Comparison of ENCODE assay signal across 15 cellular contexts in genomic region chr7:1941464-1942025, GRCh38.
DNase-seq lines count a peak whose midpoint lies in the region; ATAC-seq, FAIRE-seq and TF ChIP-seq lines count a peak whose summit lies in the region.
"Had no signal": no experiment of that assay in that cellular context is flagged by ENCODE, and none has a peak within 500 bp of the region (broad histone marks: within the 10 kb centered on the region; RNA-seq: fewer than 3 reads in every experiment).

No MANE protein-coding gene starts in this region.

- H3K9me3 ChIP-seq in HEK293 (ENCODE audit: control insufficient read depth, insufficient read depth, low read depth, low read length) = no peaks in the 10 kb centered on the region
- H3K9me3 ChIP-seq in H1 (ENCODE audit: insufficient read depth in 2 of 2, low read depth in 1 of 2, low read length in 1 of 2) = peaks cover 4 to 23% of the 10 kb centered on the region in 2 experiments; a peak in 3 of 4 replicates

- H3K36me3 ChIP-seq in HEK293 (ENCODE audit: control insufficient read depth in 2 of 2, insufficient read depth in 1 of 2, low read length in 2 of 2) (no peaks in the 10 kb centered on the region), H1 (ENCODE audit: control insufficient read depth in 2 of 4, insufficient read depth in 4 of 4, low read length in 3 of 4) (peaks cover 0 to 1% (median 0%) of the 10 kb centered on the region in 4 experiments; a peak in 2 of 8 replicates)

- no peak for DNase-seq in activated CD4-positive, alpha-beta T cell treated with anti-CD3 and anti-CD28 coated beads, Interleukin-2, amount 10 ng/mL, durations not matched to agents 7 days and 5 days
- DNase-seq in activated CD4-positive, alpha-beta T cell treated with anti-CD3 and anti-CD28 coated beads, Interleukin-2, amount 50 U/mL, for 4 hours = no peak
- DNase-seq in H1 (ENCODE audit: low read depth in 1 of 2, low spot score in 2 of 2) = no peak
- peak; percentile 72 for DNase-seq in posterior vena cava (ENCODE audit: low spot score)
- DNase-seq in mesothelial cell of epicardium (ENCODE audit: low spot score in 2 of 2, unreplicated experiment in 2 of 2) = no peak
- DNase-seq: ACHN; activated CD4-positive, alpha-beta T cell treated with anti-CD3 and anti-CD28 coated beads for 48 hours; hippocampal formation; NCI-H1436 had no signal

- peaks cover 18% of the 10 kb centered on the region for H3K36me3 Mint-ChIP-seq in activated CD4-positive, alpha-beta T cell treated with anti-CD3 and anti-CD28 coated beads, Interleukin-2, amount 10 ng/mL, durations not matched to agents 7 days and 5 days (ENCODE audit: low read depth)
- H3K36me3 Mint-ChIP-seq in mesothelial cell of epicardium = peaks cover 4% of the 10 kb centered on the region

- CTCF ChIA-PET in activated CD4-positive, alpha-beta T cell treated with anti-CD3 and anti-CD28 coated beads, Interleukin-2, amount 10 ng/mL, durations not matched to agents 7 days and 5 days (lab: Charles Lee) = no interaction called here
- CTCF ChIA-PET in HEK293 (lab: Yijun Ruan, JAX) = no interaction called here
- CTCF ChIA-PET in H1 (lab: Charles Lee; ENCODE audit: partially characterized antibody) = interaction anchor here (2.1 kb wide), 1 partner anchor 169 kb away, joined by 5 read pairs; no protein-coding TSS in a partner anchor

- H4K20me1 ChIP-seq in H1 (replicated peaks in 1 of 2; ENCODE audit: control insufficient read depth in 1 of 2, insufficient read depth in 2 of 2, low read length in 2 of 2) = no peaks in the 10 kb centered on the region

- H3K56ac ChIP-seq in H1 (replicated peaks; ENCODE audit: insufficient read length, low read depth, low read length) = no peak overlapping the region

- H2BK5ac ChIP-seq in H1 (ENCODE audit: low read depth, low read length) = peak overlapping the region; percentile 66; the same call in 1 of the 2 replicates

- H2BK120ac ChIP-seq in H1 (replicated peaks; ENCODE audit: low read depth, low read length) = no peak overlapping the region

- peaks cover 66% of the 10 kb centered on the region for H3K4me1 Mint-ChIP-seq in activated CD4-positive, alpha-beta T cell treated with anti-CD3 and anti-CD28 coated beads, Interleukin-2, amount 10 ng/mL, durations not matched to agents 7 days and 5 days
- H3K4me1 Mint-ChIP-seq in mesothelial cell of epicardium = peaks cover 2% of the 10 kb centered on the region

- peaks cover 0 to 2% of the 10 kb centered on the region in 2 experiments; a peak in 1 of 4 replicates for H3K79me2 ChIP-seq in H1 (ENCODE audit: control insufficient read depth in 1 of 2, insufficient read depth in 2 of 2, low read length in 2 of 2)

- H3K27ac ChIP-seq in HEK293 (ENCODE audit: extremely low read depth, low read depth, low read length) = no peak overlapping the region
- no peak overlapping the region for H3K27ac ChIP-seq in H1 (ENCODE audit: low read depth, low read length)

- H3K4me3 ChIP-seq in HEK293 (ENCODE audit: low read depth, low read length) (no peak overlapping the region), H1 (ENCODE audit: extremely low read depth in 1 of 4, insufficient read depth in 2 of 4, low read depth in 3 of 4, low read length in 4 of 4) (no peak overlapping the region)
- H3K4me3 ChIP-seq: GM23338 had no signal

- H2BK12ac ChIP-seq in H1 (ENCODE audit: low read depth, low read length) = no peak overlapping the region

- no peak overlapping the region for H3K18ac ChIP-seq in H1 (ENCODE audit: extremely low read depth, low read length)

- no peak overlapping the region for H3K23ac ChIP-seq in H1 (ENCODE audit: insufficient read length)

- TF ChIP-seq RAD21 in H1 (IDR thresholded peaks at IDR 0.05 in 1 of 2, conservative IDR thresholded peaks at IDR 0.05 in 1 of 2; ENCODE audit: low read depth in 2 of 2, low read length in 2 of 2) = no peak

- H3K9me3 Mint-ChIP-seq in activated CD4-positive, alpha-beta T cell treated with anti-CD3 and anti-CD28 coated beads, Interleukin-2, amount 10 ng/mL, durations not matched to agents 7 days and 5 days = peaks cover 2% of the 10 kb centered on the region
- H3K9me3 Mint-ChIP-seq in mesothelial cell of epicardium = peaks cover 4% of the 10 kb centered on the region

- H3K14ac ChIP-seq in H1 (ENCODE audit: insufficient read length) = no peak overlapping the region

- H3K4ac ChIP-seq in H1 (replicated peaks; ENCODE audit: insufficient read length, low read depth, low read length) = no peak overlapping the region

- H2AFZ ChIP-seq in H1 (ENCODE audit: low read length) = no peak overlapping the region
- H2AFZ ChIP-seq: GM23338 had no signal

- H3K4me1 ChIP-seq in HEK293 (ENCODE audit: control insufficient read depth, insufficient read depth, low read length) (no peaks in the 10 kb centered on the region), H1 (replicated peaks in 1 of 4; ENCODE audit: control insufficient read depth in 3 of 4, insufficient read depth in 4 of 4, low read length in 3 of 4) (peaks cover 0 to 16% (median 8%) of the 10 kb centered on the region in 4 experiments; a peak in 6 of 7 replicates)

- no peak for ATAC-seq in HG03045 (IDR thresholded peaks at IDR 0.05; ENCODE audit: unreplicated experiment)
- ATAC-seq in GM19397 (IDR thresholded peaks at IDR 0.05; ENCODE audit: unreplicated experiment) = no peak
- ATAC-seq: Panc1 had no signal

- no peaks in the 10 kb centered on the region for H3K79me1 ChIP-seq in H1 (ENCODE audit: low read depth, low read length)

- 0 out of 2 replicates have a peak overlapping the region, but pooled peaks have one; percentile 15 for H2AK5ac ChIP-seq in H1 (ENCODE audit: low read depth, low read length)

- peak overlapping the region; percentile 100 for H3K27ac Mint-ChIP-seq in activated CD4-positive, alpha-beta T cell treated with anti-CD3 and anti-CD28 coated beads, Interleukin-2, amount 10 ng/mL, durations not matched to agents 7 days and 5 days
- H3K27ac Mint-ChIP-seq in mesothelial cell of epicardium = no peak overlapping the region

- H4K8ac ChIP-seq in H1 (ENCODE audit: extremely low read depth, insufficient read depth, low read length) = no peak overlapping the region

- no peak overlapping the region for H2BK15ac ChIP-seq in H1 (ENCODE audit: low read length)

- intact Hi-C loops in posterior vena cava (cut with DNase I) = no loop called here

- no peak overlapping the region for H2BK20ac ChIP-seq in H1 (ENCODE audit: low read length)

- H3K4me2 ChIP-seq in H1 (ENCODE audit: insufficient read depth in 1 of 2, low read depth in 2 of 2, low read length in 2 of 2) = no peak overlapping the region
- H3K4me2 ChIP-seq: GM23338 had no signal

- POLR2A ChIA-PET in activated CD4-positive, alpha-beta T cell treated with anti-CD3 and anti-CD28 coated beads, Interleukin-2, amount 10 ng/mL, durations not matched to agents 7 days and 5 days (lab: Charles Lee) = no interaction called here
- POLR2A ChIA-PET in HEK293 (lab: Yijun Ruan, JAX) = no interaction called here
- POLR2A ChIA-PET in H1 (lab: Charles Lee; ENCODE audit: partially characterized antibody) = interaction anchor here (0.6 kb wide), 1 partner anchor 460 kb away, joined by 3 read pairs; no protein-coding TSS in a partner anchor

- H4K91ac ChIP-seq in H1 (replicated peaks; ENCODE audit: insufficient read length, low read length) = no peak overlapping the region

- H3K4me3 Mint-ChIP-seq in activated CD4-positive, alpha-beta T cell treated with anti-CD3 and anti-CD28 coated beads, Interleukin-2, amount 10 ng/mL, durations not matched to agents 7 days and 5 days = no peak overlapping the region
- H3K4me3 Mint-ChIP-seq in mesothelial cell of epicardium = no peak overlapping the region
- H3K4me3 Mint-ChIP-seq: GM23338 had no signal

- TF ChIP-seq EP300 in H1 (IDR thresholded peaks at IDR 0.05; ENCODE audit: borderline replicate concordance in 1 of 2, low read depth in 2 of 2, low read length in 2 of 2) = no peak

- no peak for TF ChIP-seq POLR2A in H1 (IDR thresholded peaks at IDR 0.05; ENCODE audit: control extremely low read depth in 1 of 2, low read depth in 2 of 2, low read length in 2 of 2)

- no peak overlapping the region for H4K5ac ChIP-seq in H1 (ENCODE audit: insufficient read length, low read depth, low read length)

- 93% methylated on average over 25 of the region's 25 CpGs; no CpG with 5 or more reads in 1 of the 2 experiments for WGBS in H1 (ENCODE audit: extremely low coverage in 1 of 2, insufficient coverage in 1 of 2, insufficient read length in 1 of 2, insufficient replicate concordance in 2 of 2, low coverage in 1 of 2, low lambda C conversion rate in 2 of 2, missing lambda C conversion rate in 1 of 2), 2 experiments

- no peaks in the 10 kb centered on the region for H3K23me2 ChIP-seq in H1 (ENCODE audit: low read depth, low read length)

- TF ChIP-seq CTCF in HEK293 (tag by site-specific recombination; IDR thresholded peaks at IDR 0.05) = no peak
- TF ChIP-seq CTCF in H1 (IDR thresholded peaks at IDR 0.05; ENCODE audit: control extremely low read depth in 1 of 3, insufficient read depth in 1 of 3, low read depth in 1 of 3, low read length in 3 of 3) = no peak
- TF ChIP-seq CTCF in mesothelial cell of epicardium (IDR thresholded peaks at IDR 0.05; ENCODE audit: unreplicated experiment) = no peak

- no peak for FAIRE-seq in H1 (lab: Jason Lieb, UNC)

- H3K9ac ChIP-seq in H1 (replicated peaks in 1 of 4; ENCODE audit: extremely low read depth in 1 of 4, low read depth in 3 of 4, low read length in 3 of 4) = no peak overlapping the region

- no peaks in the 10 kb centered on the region for H3K27me3 ChIP-seq in H1 (replicated peaks in 1 of 4; ENCODE audit: control insufficient read depth in 3 of 4, extremely low read depth in 1 of 4, insufficient read depth in 3 of 4, low read length in 3 of 4)
- H3K27me3 ChIP-seq: dorsolateral prefrontal cortex had no signal

- H3K27me3 Mint-ChIP-seq in activated CD4-positive, alpha-beta T cell treated with anti-CD3 and anti-CD28 coated beads, Interleukin-2, amount 10 ng/mL, durations not matched to agents 7 days and 5 days = no peaks in the 10 kb centered on the region
- H3K27me3 Mint-ChIP-seq in mesothelial cell of epicardium (ENCODE audit: low read depth) = no peaks in the 10 kb centered on the region

TF ChIP-seq in HEK293, 187 proteins besides CTCF, POLR2A, EP300 and RAD21 (continues in another document):
- TF ChIP-seq ZNF391 (tag by site-specific recombination; IDR thresholded peaks at IDR 0.05; ENCODE audit: borderline replicate concordance, low read depth) = no peak
- TF ChIP-seq GLIS1 (tag by site-specific recombination; IDR thresholded peaks at IDR 0.05) = peak; percentile 80
- TF ChIP-seq ZNF677 (tag by site-specific recombination; IDR thresholded peaks at IDR 0.05) = no peak
- TF ChIP-seq ZNF248 (tag by site-specific recombination; IDR thresholded peaks at IDR 0.05) = no peak
- TF ChIP-seq ZFHX2 (tag by site-specific recombination; conservative IDR thresholded peaks at IDR 0.05) = peak; percentile 29; the same call in 1 of the 2 replicates

TF ChIP-seq in H1, 55 proteins besides CTCF, POLR2A, EP300 and RAD21 (continues in another document):
- TF ChIP-seq NANOG (IDR thresholded peaks at IDR 0.05; ENCODE audit: insufficient read depth, low read depth, low read length, poor library complexity, severe bottlenecking) (no peak), CHD2 (IDR thresholded peaks at IDR 0.05; ENCODE audit: low read length) (no peak), CHD1 (IDR thresholded peaks at IDR 0.05; ENCODE audit: low read depth, low read length) (no peak), EGR1 (IDR thresholded peaks at IDR 0.05; ENCODE audit: borderline replicate concordance, low read depth, low read length) (no peak), BACH1 (IDR thresholded peaks at IDR 0.05; ENCODE audit: low read length) (no peak)
